9 cellular contexts compared by ENCODE assay signal in genomic region chr19:11581740-11582139, GRCh38.
A peak's percentile ranks its signal among the peaks of the same experiment; 100 is the strongest.
DNase-seq lines count a peak whose midpoint lies in the region; ATAC-seq and TF ChIP-seq lines count a peak whose summit lies in the region.
"Had no signal": no experiment of that assay in that cellular context is flagged by ENCODE, and none has a peak within 500 bp of the region (broad histone marks: within the 10 kb centered on the region; RNA-seq: fewer than 3 reads in every experiment).

No MANE protein-coding gene starts in this region.

- in situ Hi-C loops in brain microvascular endothelial cell (cut with HindIII; ENCODE audit: low pct_ligation_motif_present, low sequenced_read_pairs) = no loop called here

- H3K4me3 ChIP-seq in GM12865 (ENCODE audit: low read depth, low read length) (no peak overlapping the region; the same call in 1 of the 2 replicates), brain microvascular endothelial cell (ENCODE audit: low read depth, low read length) (no peak overlapping the region)

- TF ChIP-seq CTCF in GM12865 (IDR thresholded peaks at IDR 0.05; ENCODE audit: insufficient read depth, low read depth, low read length, missing control alignments) (no peak), brain microvascular endothelial cell (IDR thresholded peaks at IDR 0.05; ENCODE audit: low read depth, low read length, missing control alignments) (no peak)

- DNase-seq in GM12865 (ENCODE audit: low read depth) (peak; percentile 95), NCI-H69 (lab: John Stamatoyannopoulos, UW) (peak; percentile 28), brain microvascular endothelial cell (peak; percentile 10), NCI-H345 treated with DMSO at 0.1 percent for 48 hours (lab: John Stamatoyannopoulos, UW; ENCODE audit: unreplicated experiment) (no peak), NCI-H1105 treated with DMSO at 0.1 percent for 48 hours (lab: John Stamatoyannopoulos, UW) (no peak), midbrain (lab: John Stamatoyannopoulos, UW) (no peak)
- peak; percentile 65 for DNase-seq in stimulated activated naive CD8-positive, alpha-beta T cell treated with anti-CD3 and anti-CD28 coated beads, Interleukin-15, Interleukin-2, amounts not matched to agents 100 U/mL and 50 U/mL, for 24 hours

- no peak overlapping the region for H3K27ac ChIP-seq in brain microvascular endothelial cell
- H3K27ac ChIP-seq: epithelial cell of prostate had no signal

- no peaks in the 10 kb centered on the region for H3K27me3 ChIP-seq in brain microvascular endothelial cell (replicated peaks)

- peak; percentile 69 for ATAC-seq in GM21786 (IDR thresholded peaks at IDR 0.05; ENCODE audit: unreplicated experiment)
- ATAC-seq in stimulated activated naive CD8-positive, alpha-beta T cell treated with anti-CD3 and anti-CD28 coated beads, Interleukin-15, Interleukin-2, amounts not matched to agents 100 U/mL and 50 U/mL, for 24 hours = peak; percentile 84

- H3K36me3 ChIP-seq in brain microvascular endothelial cell (replicated peaks) = no peaks in the 10 kb centered on the region

Comparison
In these comparisons a context has a peak if more than half of its experiments do, and no peak if none do; other contexts are left out.
1. DNase-seq: peak in GM12865 (single experiment), NCI-H69 (single experiment), brain microvascular endothelial cell (single experiment) and stimulated activated naive CD8-positive, alpha-beta T cell treated with anti-CD3 and anti-CD28 coated beads, Interleukin-15, Interleukin-2, amounts not matched to agents 100 U/mL and 50 U/mL, for 24 hours (single experiment); none in NCI-H345 treated with DMSO at 0.1 percent for 48 hours (single experiment), NCI-H1105 treated with DMSO at 0.1 percent for 48 hours (single experiment) and midbrain (single experiment).